In genomic region chr2:118089015-118089800, GRCh38 we compare ENCODE assay signal across 8 cellular contexts. TPM values are rescaled to one million over a fixed set of nuclear protein-coding genes. Genes with fewer than 3 reads are reported as not detected.
DNase-seq lines count a peak whose midpoint lies in the region; ATAC-seq, FAIRE-seq and TF ChIP-seq lines count a peak whose summit lies in the region.

No MANE protein-coding gene starts in this region.

- peak overlapping the region; percentile 84 for H3K4me3 ChIP-seq in lung
- peak overlapping the region; percentile 70 to 83 (median 78) for H3K4me3 ChIP-seq in stomach

- no peaks in the 10 kb centered on the region for H3K27me3 ChIP-seq in lung (ENCODE audit: control insufficient read depth, insufficient read depth)
- no peaks in the 10 kb centered on the region for H3K27me3 ChIP-seq in stomach

- no peak for TF ChIP-seq EP300 in stomach (IDR thresholded peaks at IDR 0.05)

- H3K36me3 ChIP-seq in lung (ENCODE audit: control insufficient read depth in 2 of 2, insufficient read depth in 2 of 2, low read length in 2 of 2) (no peaks in the 10 kb centered on the region), stomach (no peaks in the 10 kb centered on the region)

- DNase-seq in GM19238 (ENCODE audit: insufficient read length, low spot score) = peak; percentile 10
- peak in 3 of 5 donors; percentile 2 to 32 (median 4) for DNase-seq in T-helper 1 cell
- DNase-seq in dermis blood vessel endothelial cell = peak; percentile 66
- DNase-seq in lung (ENCODE audit: low spot score) = no peak
- peak; percentile 34 for DNase-seq in stomach
- DNase-seq in D721Med (ENCODE audit: insufficient read length, low spot score) = no peak

- WGBS in lung, 2 donors = 6 to 9% methylated on average over 12 of the region's 12 CpGs
- 4 to 7% (median 5%) methylated on average over 12 of the region's 12 CpGs for WGBS in stomach, 5 donors

- TF ChIP-seq POLR2A in stomach (IDR thresholded peaks at IDR 0.05) = no peak

- peak overlapping the region; percentile 75 for H3K27ac ChIP-seq in C4-2B
- peak overlapping the region; percentile 60 to 72 for H3K27ac ChIP-seq in lung (ENCODE audit: low read depth in 1 of 2, low read length in 1 of 2)
- H3K27ac ChIP-seq in stomach = peak overlapping the region; percentile 81 to 94 (median 84)

- no peaks in the 10 kb centered on the region for H3K9me3 ChIP-seq in lung (ENCODE audit: control insufficient read depth in 2 of 2, insufficient read depth in 1 of 2, low read length in 1 of 2)
- no peaks in the 10 kb centered on the region for H3K9me3 ChIP-seq in stomach

- intact Hi-C loops in stomach (cut with DNase I; ENCODE audit: low total_unique reads) = no loop called here

- H3K4me1 ChIP-seq in lung (ENCODE audit: control insufficient read depth in 2 of 2, insufficient read depth in 2 of 2, low read length in 2 of 2) (peaks cover 0 to 7% of the 10 kb centered on the region in 2 donors), stomach (peaks cover 0 to 67% (median 42%) of the 10 kb centered on the region in 4 donors)

- no peak for FAIRE-seq in D721Med (lab: Jason Lieb, UNC)

- TF ChIP-seq CTCF in C4-2B (conservative IDR thresholded peaks at IDR 0.05) (no peak; the same call in 1 of the 2 replicates), lung (IDR thresholded peaks at IDR 0.05; ENCODE audit: control extremely low read depth, extremely low read depth) (no peak), stomach (IDR thresholded peaks at IDR 0.05) (peak in 3 of 7 experiments; percentile 20 to 34 (median 29)), D721Med (IDR thresholded peaks at IDR 0.05; ENCODE audit: insufficient read depth, missing control alignments) (no peak)

- ATAC-seq in HG03442 (IDR thresholded peaks at IDR 0.05; ENCODE audit: unreplicated experiment) (peak; percentile 22), lung (ENCODE audit: insufficient read depth, low FRiP score) (peak; percentile 58)

RNA-seq across cellular contexts. Expression of gene INSIG2, which starts 0.9 kb away (rescaled TPM):
- 15.5 and 22.9 TPM in 2 replicates for total RNA-seq in dermis blood vessel endothelial cell
- 10 to 100 TPM; 26.6 to 40.6 TPM for total RNA-seq in lung
- 10 to 100 TPM; 16.4 to 19.2 TPM for polyA plus RNA-seq in lung
- total RNA-seq in stomach = 10 to 100 TPM in 3 of 5 donors, 1 to 10 TPM in 2; 6.7 to 37.8 (median 11.1) TPM
- polyA plus RNA-seq in stomach = 10 to 100 TPM in 1 of 3 donors, 1 to 10 TPM in 2; 9.5 to 11.9 (median 9.6) TPM

Comparison
In these comparisons a context has a peak if more than half of its experiments do, and no peak if none do; other contexts are left out.
1. DNase-seq: peak in GM19238 (single experiment), T-helper 1 cell (3 of 5), dermis blood vessel endothelial cell (single experiment) and stomach (single experiment); none in lung (single experiment) and D721Med (single experiment).
2. Peak in every context shown above with its lines, with median percentiles within 50 percentile points of each other: H3K27ac ChIP-seq.